ENCODE assay signal across 24 cellular contexts in genomic region chr7:94602181-94602580, GRCh38.
"Had no signal": no experiment of that assay in that cellular context is flagged by ENCODE, and none has a peak within 500 bp of the region (broad histone marks: within the 10 kb centered on the region; RNA-seq: fewer than 3 reads in every experiment).

No MANE protein-coding gene starts in this region.

- H3K27me3 ChIP-seq: left lung, ovary, right atrium auricular region, right lobe of liver, spleen, suprapubic skin, tibial artery, upper lobe of right lung had no signal

- H3K36me3 ChIP-seq: left lung, lower lobe of right lung, ovary, suprapubic skin, upper lobe of right lung had no signal

- H3K4me1 ChIP-seq: left lung, lower lobe of right lung, right atrium auricular region, right lobe of liver, spleen, suprapubic skin, tibial artery, upper lobe of right lung had no signal

- FAIRE-seq: urothelium cell line had no signal

- ATAC-seq: left colon; left lung; lower lobe of right lung; natural killer cell; right lobe of liver; stimulated activated effector memory CD8-positive, alpha-beta T cell treated with anti-CD3 and anti-CD28 coated beads, Interleukin-12 subunit alpha, Interleukin-12 subunit beta, amount 100 ng/mL, for 72 hours; upper lobe of right lung had no signal

- DNase-seq: hippocampal formation; immature natural killer cell; kidney; left colon; left lung; lower lobe of right lung; mesendoderm; naive B cell; natural killer cell; nephron progenitor cell; ovary; right lobe of liver; spleen; stimulated activated CD4-positive, alpha-beta T cell treated with anti-CD3 and anti-CD28 coated beads, Interleukin-4, amount 100 ng/mL, for 24 hours; stimulated activated naive CD4-positive, alpha-beta T cell; tibial artery; trophoblast cell; upper lobe of right lung had no signal

- H3K9me3 ChIP-seq: left lung, lower lobe of right lung, ovary, right lobe of liver, suprapubic skin, thoracic aorta, tibial artery, upper lobe of right lung had no signal

- H3K4me3 ChIP-seq: left lung, lower lobe of right lung, ovary, right atrium auricular region, right lobe of liver, skin epidermis, spleen, suprapubic skin, thoracic aorta, tibial artery, upper lobe of right lung had no signal

- H3K27ac ChIP-seq: left lung, lower lobe of right lung, ovary, right atrium auricular region, right lobe of liver, skin epidermis, spleen, suprapubic skin, thoracic aorta, tibial artery, upper lobe of right lung had no signal
